ENCODE assay signal across 1 cellular context in the genomic region with DNA sequence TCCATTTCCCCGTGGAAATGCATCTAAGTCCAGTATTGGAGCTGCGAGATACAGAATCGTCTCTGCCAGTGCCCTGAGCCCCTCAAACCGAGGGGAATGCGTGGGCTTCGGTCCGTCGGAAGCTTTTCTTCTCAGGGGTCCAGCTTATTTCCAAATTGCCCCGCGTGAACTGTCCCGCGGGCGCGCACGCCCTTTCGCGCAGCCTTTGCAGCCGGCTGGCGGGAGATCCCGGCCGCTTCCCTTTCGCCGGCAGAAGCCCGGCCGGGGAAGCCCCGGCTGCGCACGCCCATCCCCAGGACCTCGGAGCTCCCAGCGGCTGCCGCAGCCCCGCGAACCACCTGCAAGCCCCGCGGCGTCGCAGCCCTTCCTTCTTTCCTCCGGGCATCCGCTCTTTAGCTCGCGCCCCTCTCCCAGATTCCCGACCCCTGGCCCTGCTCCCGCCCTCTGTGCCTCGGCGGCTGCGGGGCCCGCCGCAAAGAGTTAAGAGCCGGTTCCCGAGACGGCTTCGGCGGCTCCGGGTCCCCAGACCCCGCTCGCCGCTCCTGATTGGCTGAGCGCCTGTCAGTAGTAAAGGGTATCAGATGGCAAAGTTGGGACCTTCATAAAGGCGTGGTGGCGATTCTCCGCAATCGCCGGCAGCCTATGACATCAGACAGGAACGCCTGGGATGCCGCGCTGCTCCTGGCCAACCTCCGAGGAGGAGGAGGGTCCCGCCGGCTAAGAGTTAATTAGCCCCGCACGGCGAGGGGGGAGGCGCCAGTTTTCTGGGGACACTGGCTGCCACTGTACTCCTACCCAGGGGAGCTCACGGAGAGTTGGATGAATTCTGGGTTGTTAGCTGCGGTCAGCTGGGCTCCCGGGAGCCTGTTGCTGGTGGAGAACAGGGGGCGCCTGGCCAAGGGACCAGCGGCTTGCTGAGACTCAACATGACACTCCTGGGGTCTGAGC.
TF ChIP-seq lines count a peak whose summit lies in the region.

A gene with protein sequence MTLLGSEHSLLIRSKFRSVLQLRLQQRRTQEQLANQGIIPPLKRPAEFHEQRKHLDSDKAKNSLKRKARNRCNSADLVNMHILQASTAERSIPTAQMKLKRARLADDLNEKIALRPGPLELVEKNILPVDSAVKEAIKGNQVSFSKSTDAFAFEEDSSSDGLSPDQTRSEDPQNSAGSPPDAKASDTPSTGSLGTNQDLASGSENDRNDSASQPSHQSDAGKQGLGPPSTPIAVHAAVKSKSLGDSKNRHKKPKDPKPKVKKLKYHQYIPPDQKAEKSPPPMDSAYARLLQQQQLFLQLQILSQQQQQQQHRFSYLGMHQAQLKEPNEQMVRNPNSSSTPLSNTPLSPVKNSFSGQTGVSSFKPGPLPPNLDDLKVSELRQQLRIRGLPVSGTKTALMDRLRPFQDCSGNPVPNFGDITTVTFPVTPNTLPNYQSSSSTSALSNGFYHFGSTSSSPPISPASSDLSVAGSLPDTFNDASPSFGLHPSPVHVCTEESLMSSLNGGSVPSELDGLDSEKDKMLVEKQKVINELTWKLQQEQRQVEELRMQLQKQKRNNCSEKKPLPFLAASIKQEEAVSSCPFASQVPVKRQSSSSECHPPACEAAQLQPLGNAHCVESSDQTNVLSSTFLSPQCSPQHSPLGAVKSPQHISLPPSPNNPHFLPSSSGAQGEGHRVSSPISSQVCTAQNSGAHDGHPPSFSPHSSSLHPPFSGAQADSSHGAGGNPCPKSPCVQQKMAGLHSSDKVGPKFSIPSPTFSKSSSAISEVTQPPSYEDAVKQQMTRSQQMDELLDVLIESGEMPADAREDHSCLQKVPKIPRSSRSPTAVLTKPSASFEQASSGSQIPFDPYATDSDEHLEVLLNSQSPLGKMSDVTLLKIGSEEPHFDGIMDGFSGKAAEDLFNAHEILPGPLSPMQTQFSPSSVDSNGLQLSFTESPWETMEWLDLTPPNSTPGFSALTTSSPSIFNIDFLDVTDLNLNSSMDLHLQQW (plus strand): TSS at position 628 of the 948 bp plus-strand sequence. CDS start 299 bp downstream, at position 927.

TF ChIP-seq in A549, 52 proteins besides CTCF, POLR2A, EP300 and RAD21 (continued from another document):
- TF ChIP-seq, protein P1, sequence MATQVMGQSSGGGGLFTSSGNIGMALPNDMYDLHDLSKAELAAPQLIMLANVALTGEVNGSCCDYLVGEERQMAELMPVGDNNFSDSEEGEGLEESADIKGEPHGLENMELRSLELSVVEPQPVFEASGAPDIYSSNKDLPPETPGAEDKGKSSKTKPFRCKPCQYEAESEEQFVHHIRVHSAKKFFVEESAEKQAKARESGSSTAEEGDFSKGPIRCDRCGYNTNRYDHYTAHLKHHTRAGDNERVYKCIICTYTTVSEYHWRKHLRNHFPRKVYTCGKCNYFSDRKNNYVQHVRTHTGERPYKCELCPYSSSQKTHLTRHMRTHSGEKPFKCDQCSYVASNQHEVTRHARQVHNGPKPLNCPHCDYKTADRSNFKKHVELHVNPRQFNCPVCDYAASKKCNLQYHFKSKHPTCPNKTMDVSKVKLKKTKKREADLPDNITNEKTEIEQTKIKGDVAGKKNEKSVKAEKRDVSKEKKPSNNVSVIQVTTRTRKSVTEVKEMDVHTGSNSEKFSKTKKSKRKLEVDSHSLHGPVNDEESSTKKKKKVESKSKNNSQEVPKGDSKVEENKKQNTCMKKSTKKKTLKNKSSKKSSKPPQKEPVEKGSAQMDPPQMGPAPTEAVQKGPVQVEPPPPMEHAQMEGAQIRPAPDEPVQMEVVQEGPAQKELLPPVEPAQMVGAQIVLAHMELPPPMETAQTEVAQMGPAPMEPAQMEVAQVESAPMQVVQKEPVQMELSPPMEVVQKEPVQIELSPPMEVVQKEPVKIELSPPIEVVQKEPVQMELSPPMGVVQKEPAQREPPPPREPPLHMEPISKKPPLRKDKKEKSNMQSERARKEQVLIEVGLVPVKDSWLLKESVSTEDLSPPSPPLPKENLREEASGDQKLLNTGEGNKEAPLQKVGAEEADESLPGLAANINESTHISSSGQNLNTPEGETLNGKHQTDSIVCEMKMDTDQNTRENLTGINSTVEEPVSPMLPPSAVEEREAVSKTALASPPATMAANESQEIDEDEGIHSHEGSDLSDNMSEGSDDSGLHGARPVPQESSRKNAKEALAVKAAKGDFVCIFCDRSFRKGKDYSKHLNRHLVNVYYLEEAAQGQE (IDR thresholded peaks at IDR 0.05), result no peak
- TF ChIP-seq, protein P2, sequence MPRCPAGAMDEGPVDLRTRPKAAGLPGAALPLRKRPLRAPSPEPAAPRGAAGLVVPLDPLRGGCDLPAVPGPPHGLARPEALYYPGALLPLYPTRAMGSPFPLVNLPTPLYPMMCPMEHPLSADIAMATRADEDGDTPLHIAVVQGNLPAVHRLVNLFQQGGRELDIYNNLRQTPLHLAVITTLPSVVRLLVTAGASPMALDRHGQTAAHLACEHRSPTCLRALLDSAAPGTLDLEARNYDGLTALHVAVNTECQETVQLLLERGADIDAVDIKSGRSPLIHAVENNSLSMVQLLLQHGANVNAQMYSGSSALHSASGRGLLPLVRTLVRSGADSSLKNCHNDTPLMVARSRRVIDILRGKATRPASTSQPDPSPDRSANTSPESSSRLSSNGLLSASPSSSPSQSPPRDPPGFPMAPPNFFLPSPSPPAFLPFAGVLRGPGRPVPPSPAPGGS (IDR thresholded peaks at IDR 0.05), result no peak; the same call in 2 of the 3 replicates
- TF ChIP-seq CBX2 (IDR thresholded peaks at IDR 0.05; ENCODE audit: borderline replicate concordance, low read depth), result no peak
- TF ChIP-seq, protein P3, sequence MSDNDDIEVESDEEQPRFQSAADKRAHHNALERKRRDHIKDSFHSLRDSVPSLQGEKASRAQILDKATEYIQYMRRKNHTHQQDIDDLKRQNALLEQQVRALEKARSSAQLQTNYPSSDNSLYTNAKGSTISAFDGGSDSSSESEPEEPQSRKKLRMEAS (IDR thresholded peaks at IDR 0.05), result peak; percentile 37; the same call in 1 of the 2 replicates
- TF ChIP-seq, protein P4, sequence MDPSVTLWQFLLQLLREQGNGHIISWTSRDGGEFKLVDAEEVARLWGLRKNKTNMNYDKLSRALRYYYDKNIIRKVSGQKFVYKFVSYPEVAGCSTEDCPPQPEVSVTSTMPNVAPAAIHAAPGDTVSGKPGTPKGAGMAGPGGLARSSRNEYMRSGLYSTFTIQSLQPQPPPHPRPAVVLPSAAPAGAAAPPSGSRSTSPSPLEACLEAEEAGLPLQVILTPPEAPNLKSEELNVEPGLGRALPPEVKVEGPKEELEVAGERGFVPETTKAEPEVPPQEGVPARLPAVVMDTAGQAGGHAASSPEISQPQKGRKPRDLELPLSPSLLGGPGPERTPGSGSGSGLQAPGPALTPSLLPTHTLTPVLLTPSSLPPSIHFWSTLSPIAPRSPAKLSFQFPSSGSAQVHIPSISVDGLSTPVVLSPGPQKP (IDR thresholded peaks at IDR 0.05; ENCODE audit: low read depth, low read length), result no peak
- TF ChIP-seq HDAC2 (IDR thresholded peaks at IDR 0.05), result 0 out of 2 replicates have a peak, but pooled peaks have one; percentile 9
- TF ChIP-seq RCOR1 (IDR thresholded peaks at IDR 0.05; ENCODE audit: low read depth, low read length), result no peak
TF ChIP-seq in A549: peak in this region for 5.
